In genomic region chr6:21666788-21667681, GRCh38 we compare ENCODE assay signal across 9 cellular contexts.
DNase-seq lines count a peak whose midpoint lies in the region; ATAC-seq lines count a peak whose summit lies in the region.
"Had no signal": no experiment of that assay in that cellular context is flagged by ENCODE, and none has a peak within 500 bp of the region (broad histone marks: within the 10 kb centered on the region; RNA-seq: fewer than 3 reads in every experiment).

No MANE protein-coding gene starts in this region.

- no peaks in the 10 kb centered on the region for H3K9me3 Mint-ChIP-seq in activated T-helper 2 cell treated with anti-CD3 and anti-CD28 coated beads, Interferon-gamma antibody, Interleukin-2, Interleukin-4, amounts not matched to agents 10 μg/mL and 5 μg/mL and 100 μg/mL, durations not matched to agents 14 hours and 24 hours and 36 hours
- H3K9me3 Mint-ChIP-seq in stimulated activated naive B cell treated with anti-CD40 and anti-IgM and Interleukin-4, amounts not matched to agents 10 μg/mL and 1 μg/mL and 100 μg/mL, for 72 hours = no peaks in the 10 kb centered on the region

- peak; percentile 6 for DNase-seq in NCI-H2196 (lab: John Stamatoyannopoulos, UW; ENCODE audit: unreplicated experiment)
- DNase-seq in NCI-H2196 treated with DMSO at 0.1 percent for 48 hours (lab: John Stamatoyannopoulos, UW; ENCODE audit: unreplicated experiment) = no peak
- no peak for DNase-seq in activated T-helper 2 cell treated with anti-CD3 and anti-CD28 coated beads, Interferon-gamma antibody, Interleukin-2, Interleukin-4, amounts not matched to agents 10 μg/mL and 5 μg/mL and 100 μg/mL, durations not matched to agents 14 hours and 24 hours and 36 hours (ENCODE audit: low spot score)
- DNase-seq in iris pigment epithelial cell (ENCODE audit: low read depth) = peak; percentile 51
- DNase-seq in stimulated activated naive B cell treated with anti-CD40 and anti-IgM and Interleukin-4, amounts not matched to agents 10 μg/mL and 1 μg/mL and 100 μg/mL, for 72 hours = no peak
- no peak for DNase-seq in NCI-H2107 treated with DMSO at 0.1 percent for 48 hours (lab: John Stamatoyannopoulos, UW; ENCODE audit: unreplicated experiment)
- DNase-seq: amniotic stem cell had no signal

- peak; percentile 20 to 46 for ATAC-seq in stimulated activated naive B cell treated with anti-CD40 and anti-IgM and Interleukin-4, amounts not matched to agents 10 μg/mL and 1 μg/mL and 100 μg/mL, for 72 hours (replicated peaks)
- no peak for ATAC-seq in activated CD4-positive, CD25-positive, alpha-beta regulatory T cell treated with anti-CD3 and anti-CD28 coated beads, Interleukin-2, amount 50 U/mL, for 24 hours
- ATAC-seq in HG02938 (IDR thresholded peaks at IDR 0.05; ENCODE audit: unreplicated experiment) = no peak

- intact Hi-C loops in activated T-helper 2 cell treated with anti-CD3 and anti-CD28 coated beads, Interferon-gamma antibody, Interleukin-2, Interleukin-4, amounts not matched to agents 10 μg/mL and 5 μg/mL and 100 μg/mL, durations not matched to agents 14 hours and 24 hours and 36 hours (cut with micrococcal nuclease) = loop anchor here (2.0 to 10.0 kb wide), 3 partner anchors 70 to 398 kb away; no protein-coding TSS in a partner anchor

- H3K27me3 Mint-ChIP-seq in activated T-helper 2 cell treated with anti-CD3 and anti-CD28 coated beads, Interferon-gamma antibody, Interleukin-2, Interleukin-4, amounts not matched to agents 10 μg/mL and 5 μg/mL and 100 μg/mL, durations not matched to agents 14 hours and 24 hours and 36 hours (ENCODE audit: low read depth) = peaks cover 61% of the 10 kb centered on the region
- H3K27me3 Mint-ChIP-seq in stimulated activated naive B cell treated with anti-CD40 and anti-IgM and Interleukin-4, amounts not matched to agents 10 μg/mL and 1 μg/mL and 100 μg/mL, for 72 hours = peaks cover 55 to 61% of the 10 kb centered on the region in 2 donors

- H3K27ac Mint-ChIP-seq in activated T-helper 2 cell treated with anti-CD3 and anti-CD28 coated beads, Interferon-gamma antibody, Interleukin-2, Interleukin-4, amounts not matched to agents 10 μg/mL and 5 μg/mL and 100 μg/mL, durations not matched to agents 14 hours and 24 hours and 36 hours = no peak overlapping the region
- H3K27ac Mint-ChIP-seq in stimulated activated naive B cell treated with anti-CD40 and anti-IgM and Interleukin-4, amounts not matched to agents 10 μg/mL and 1 μg/mL and 100 μg/mL, for 72 hours = no peak overlapping the region

- H3K4me3 Mint-ChIP-seq in activated T-helper 2 cell treated with anti-CD3 and anti-CD28 coated beads, Interferon-gamma antibody, Interleukin-2, Interleukin-4, amounts not matched to agents 10 μg/mL and 5 μg/mL and 100 μg/mL, durations not matched to agents 14 hours and 24 hours and 36 hours (ENCODE audit: low read depth) = peak overlapping the region; percentile 71
- peak overlapping the region; percentile 83 to 85 for H3K4me3 Mint-ChIP-seq in stimulated activated naive B cell treated with anti-CD40 and anti-IgM and Interleukin-4, amounts not matched to agents 10 μg/mL and 1 μg/mL and 100 μg/mL, for 72 hours

- H3K4me1 Mint-ChIP-seq in activated T-helper 2 cell treated with anti-CD3 and anti-CD28 coated beads, Interferon-gamma antibody, Interleukin-2, Interleukin-4, amounts not matched to agents 10 μg/mL and 5 μg/mL and 100 μg/mL, durations not matched to agents 14 hours and 24 hours and 36 hours (ENCODE audit: low read depth) = peaks cover 16% of the 10 kb centered on the region
- peaks cover 28 to 36% of the 10 kb centered on the region in 2 donors for H3K4me1 Mint-ChIP-seq in stimulated activated naive B cell treated with anti-CD40 and anti-IgM and Interleukin-4, amounts not matched to agents 10 μg/mL and 1 μg/mL and 100 μg/mL, for 72 hours

- no peaks in the 10 kb centered on the region for H3K36me3 Mint-ChIP-seq in activated T-helper 2 cell treated with anti-CD3 and anti-CD28 coated beads, Interferon-gamma antibody, Interleukin-2, Interleukin-4, amounts not matched to agents 10 μg/mL and 5 μg/mL and 100 μg/mL, durations not matched to agents 14 hours and 24 hours and 36 hours (ENCODE audit: low read depth)
- no peaks in the 10 kb centered on the region for H3K36me3 Mint-ChIP-seq in stimulated activated naive B cell treated with anti-CD40 and anti-IgM and Interleukin-4, amounts not matched to agents 10 μg/mL and 1 μg/mL and 100 μg/mL, for 72 hours

Comparison
In these comparisons a context has a peak if more than half of its experiments do, and no peak if none do; other contexts are left out.
1. DNase-seq: peak in NCI-H2196 (single experiment) and iris pigment epithelial cell (single experiment); none in NCI-H2196 treated with DMSO at 0.1 percent for 48 hours (single experiment), activated T-helper 2 cell treated with anti-CD3 and anti-CD28 coated beads, Interferon-gamma antibody, Interleukin-2, Interleukin-4, amounts not matched to agents 10 μg/mL and 5 μg/mL and 100 μg/mL, durations not matched to agents 14 hours and 24 hours and 36 hours (single experiment), stimulated activated naive B cell treated with anti-CD40 and anti-IgM and Interleukin-4, amounts not matched to agents 10 μg/mL and 1 μg/mL and 100 μg/mL, for 72 hours (single experiment) and NCI-H2107 treated with DMSO at 0.1 percent for 48 hours (single experiment).
2. ATAC-seq: peak in stimulated activated naive B cell treated with anti-CD40 and anti-IgM and Interleukin-4, amounts not matched to agents 10 μg/mL and 1 μg/mL and 100 μg/mL, for 72 hours (2 of 2); none in activated CD4-positive, CD25-positive, alpha-beta regulatory T cell treated with anti-CD3 and anti-CD28 coated beads, Interleukin-2, amount 50 U/mL, for 24 hours (0 of 2) and HG02938 (single experiment).